ENCODE assay signal across 19 cellular contexts in the genomic region with DNA sequence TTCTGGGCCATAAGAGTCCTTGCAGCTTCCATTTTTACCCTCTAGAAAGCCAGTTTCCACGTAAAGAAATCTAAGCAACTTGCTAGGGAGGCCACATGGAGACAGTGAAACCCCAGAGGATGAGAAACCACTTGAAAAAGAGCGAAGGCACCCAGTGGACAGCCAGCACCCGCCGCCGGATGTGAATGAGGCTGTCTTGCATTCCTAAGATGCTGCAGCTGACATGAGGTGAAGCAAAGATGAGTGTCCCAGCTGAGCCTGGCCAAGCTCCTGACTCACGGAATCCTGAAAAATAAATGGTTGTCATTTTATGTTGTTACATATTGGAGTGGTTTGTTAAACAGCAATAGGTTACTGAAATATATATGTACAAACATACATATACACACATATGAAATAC. TPM values are rescaled to one million over a fixed set of nuclear protein-coding genes. Genes with fewer than 3 reads are reported as not detected.
DNase-seq lines count a peak whose midpoint lies in the region; ATAC-seq, FAIRE-seq and TF ChIP-seq lines count a peak whose summit lies in the region.
"Had no signal": no experiment of that assay in that cellular context is flagged by ENCODE, and none has a peak within 500 bp of the region (broad histone marks: within the 10 kb centered on the region; RNA-seq: fewer than 3 reads in every experiment).

No MANE protein-coding gene starts in this region.

- H3K4me2 ChIP-seq in GM23248 (ENCODE audit: unreplicated experiment), result no peak overlapping the region
- H3K4me2 ChIP-seq in smooth muscle cell, result no peak overlapping the region

- H3K79me2 ChIP-seq in GM23248 (ENCODE audit: insufficient read depth), result no peaks in the 10 kb centered on the region
- H3K79me2 ChIP-seq in smooth muscle cell (ENCODE audit: low read depth), result no peaks in the 10 kb centered on the region

- in situ Hi-C loops in GM23248 (cut with MboI), result no loop called here

- H3K27me3 ChIP-seq in GM23248 (replicated peaks; ENCODE audit: insufficient read depth), result no peaks in the 10 kb centered on the region
- H3K27me3 ChIP-seq in smooth muscle cell (ENCODE audit: low read depth), result no peaks in the 10 kb centered on the region
- H3K27me3 ChIP-seq: foreskin keratinocyte, suprapubic skin had no signal

- no peak for FAIRE-seq in RCC 7860 (lab: Jason Lieb, UNC)
- FAIRE-seq: bronchial epithelial cell had no signal

- no peaks in the 10 kb centered on the region for H3K9me2 ChIP-seq in GM23248 (ENCODE audit: insufficient read depth)

- no peaks in the 10 kb centered on the region for H4K20me1 ChIP-seq in GM23248 (ENCODE audit: insufficient read depth)
- H4K20me1 ChIP-seq in smooth muscle cell (ENCODE audit: low read depth), result no peaks in the 10 kb centered on the region

- H3K9ac ChIP-seq in GM23248 (no peak overlapping the region), smooth muscle cell (ENCODE audit: low read depth) (no peak overlapping the region)

- H2AFZ ChIP-seq in GM23248, result no peak overlapping the region
- no peak overlapping the region for H2AFZ ChIP-seq in smooth muscle cell (ENCODE audit: low read depth)

- peak; percentile 79 for DNase-seq in GM23248
- DNase-seq in RCC 7860 (ENCODE audit: low spot score), result peak; percentile 32
- peak; percentile 65 for DNase-seq in fibroblast of pulmonary artery (ENCODE audit: low read depth)
- DNase-seq in smooth muscle cell (lab: John Stamatoyannopoulos, UW; ENCODE audit: unreplicated experiment), result no peak
- DNase-seq in effector CD8-positive, alpha-beta T cell (lab: John Stamatoyannopoulos, UW), result no peak
- no peak for DNase-seq in pons (ENCODE audit: low spot score)
- DNase-seq: activated CD4-positive, alpha-beta T cell treated with anti-CD3 and anti-CD28 coated beads for 36 hours; activated naive CD4-positive, alpha-beta T cell treated with anti-CD3 and anti-CD28 coated beads, Interleukin-2, amount 10 ng/mL, durations not matched to agents 7 days and 5 days; CD4-positive, alpha-beta T cell; DND-41; effector memory CD4-positive, alpha-beta T cell; foreskin keratinocyte; KG1; naive B cell; SHP77 treated with DMSO at 0.1 percent for 48 hours; stimulated activated CD4-positive, alpha-beta T cell treated with anti-CD3 and anti-CD28 coated beads, Interleukin-1b, Interleukin-23, amount 100 ng/mL, for 48 hours had no signal

- no peaks in the 10 kb centered on the region for H3K9me3 ChIP-seq in GM23248 (ENCODE audit: low read depth)
- no peaks in the 10 kb centered on the region for H3K9me3 ChIP-seq in smooth muscle cell (replicated peaks; ENCODE audit: low read depth)
- H3K9me3 ChIP-seq: suprapubic skin had no signal

- H3K4me3 ChIP-seq in GM23248 (no peak overlapping the region), fibroblast of pulmonary artery (replicated peaks; ENCODE audit: low read depth, low read length) (no peak overlapping the region), smooth muscle cell (no peak overlapping the region)
- H3K4me3 ChIP-seq: suprapubic skin had no signal

- H3F3A ChIP-seq in GM23248 (ENCODE audit: insufficient read depth), result 0 out of 2 replicates have a peak, but pooled peaks cover 8% of the 10 kb centered on the region
- H3F3A ChIP-seq in smooth muscle cell (ENCODE audit: low read depth), result peaks cover 11% of the 10 kb centered on the region

- H3K27ac ChIP-seq in GM23248 (peak overlapping the region; percentile 2; the same call in 1 of the 2 replicates), smooth muscle cell (ENCODE audit: low read depth) (peak overlapping the region; percentile 20)
- H3K27ac ChIP-seq: foreskin keratinocyte, suprapubic skin had no signal

- no peak for ATAC-seq in HG03520 (IDR thresholded peaks at IDR 0.05; ENCODE audit: unreplicated experiment)
- ATAC-seq: activated CD4-positive, alpha-beta T cell treated with anti-CD3 and anti-CD28 coated beads for 36 hours; foreskin keratinocyte had no signal

- WGBS in GM23248 (ENCODE audit: low coverage in 1 of 2, low lambda C conversion rate in 2 of 2, missing lambda C conversion rate in 2 of 2), 2 experiments, result 59 to 60% methylated on average over 6 of the region's 6 CpGs
- WGBS in smooth muscle cell (ENCODE audit: low lambda C conversion rate), result 61% methylated on average over 6 of the region's 6 CpGs

- H3K4me1 ChIP-seq in GM23248 (ENCODE audit: insufficient read depth) (peaks cover 19% of the 10 kb centered on the region; the same call in 1 of the 2 replicates), smooth muscle cell (ENCODE audit: low read depth) (peaks cover 12% of the 10 kb centered on the region)
- H3K4me1 ChIP-seq: foreskin keratinocyte, suprapubic skin had no signal

- H3K36me3 ChIP-seq in GM23248 (ENCODE audit: low read depth), result no peaks in the 10 kb centered on the region
- no peaks in the 10 kb centered on the region for H3K36me3 ChIP-seq in smooth muscle cell (ENCODE audit: low read depth)
- H3K36me3 ChIP-seq: suprapubic skin had no signal

- TF ChIP-seq CTCF in fibroblast of pulmonary artery (IDR thresholded peaks at IDR 0.05; ENCODE audit: low read length, missing control alignments) (no peak), smooth muscle cell (IDR thresholded peaks at IDR 0.05; ENCODE audit: borderline replicate concordance, insufficient read depth, poor library complexity, severe bottlenecking) (no peak)

RNA-seq across cellular contexts. Expression of gene CALM2, which starts 44.7 kb away (rescaled TPM):
- 1,056 and 1,083 TPM in 2 replicates for total RNA-seq in GM23248 (2014; rRNA removed; shearing (Covaris generic))
- polyA plus RNA-seq in GM23248 (2016; fragmentation: Nextera tagmentation; extraction: Ambion mirVana) (2,147 and 2,171 TPM in 2 replicates), smooth muscle cell (930 and 1,035 TPM in 2 replicates)
- 937 and 981 TPM in 2 replicates for total RNA-seq in smooth muscle cell

Comparison
In these comparisons a context has a peak if more than half of its experiments do, and no peak if none do; other contexts are left out.
1. DNase-seq: peak in GM23248 (single experiment), RCC 7860 (single experiment) and fibroblast of pulmonary artery (single experiment); none in smooth muscle cell (single experiment), effector CD8-positive, alpha-beta T cell (single experiment) and pons (single experiment).